In genomic region chr11:12673924-12674570, GRCh38 we compare ENCODE assay signal across 8 cellular contexts. TPM values are rescaled to one million over a fixed set of nuclear protein-coding genes. Genes with fewer than 3 reads are reported as not detected.
DNase-seq lines count a peak whose midpoint lies in the region; ATAC-seq, FAIRE-seq and TF ChIP-seq lines count a peak whose summit lies in the region.

TSS of gene TEAD1 (plus strand) at chr11:12674421.

- H3K4me3 ChIP-seq in AG04450 (ENCODE audit: low read depth, low read length): peak within 1 kb of the TSS; percentile 74

- H3K9me3 ChIP-seq in AG04450 (ENCODE audit: control insufficient read depth, insufficient read depth, low read length): no peaks in the 10 kb centered on the region

- peak within 1 kb of the TSS; percentile 66 to 76 for H3K4me3 Mint-ChIP-seq in effector memory CD8-positive, alpha-beta T cell

- peak; percentile 88 for ATAC-seq in HG03457 (IDR thresholded peaks at IDR 0.05; ENCODE audit: unreplicated experiment)
- peak; percentile 84 for ATAC-seq in effector memory CD8-positive, alpha-beta T cell (replicated peaks)

- no peak for TF ChIP-seq CTCF in AG04450 (IDR thresholded peaks at IDR 0.05; ENCODE audit: low read depth, low read length)

- peaks cover 70 to 74% of the 10 kb centered on the region in 2 donors for H3K27me3 Mint-ChIP-seq in effector memory CD8-positive, alpha-beta T cell

- H3K27me3 ChIP-seq in AG04450 (ENCODE audit: control insufficient read depth, insufficient read depth, low read length): no peaks in the 10 kb centered on the region

- POLR2A ChIA-PET in AG04450 (lab: Yijun Ruan, JAX): interaction anchor here (0.6 to 1.1 kb wide), 12 partner anchors 18 to 343 kb away, joined by 3 to 6 read pairs (median 3); no protein-coding TSS in a partner anchor

- peaks cover 3 to 5% of the 10 kb centered on the region in 2 donors for H3K4me1 Mint-ChIP-seq in effector memory CD8-positive, alpha-beta T cell (ENCODE audit: low read depth in 2 of 2)

- peak within 1 kb of the TSS; percentile 67 for H3K27ac ChIP-seq in AG04450 (ENCODE audit: low read depth, low read length)

- no peaks in the 10 kb centered on the region for H3K36me3 Mint-ChIP-seq in effector memory CD8-positive, alpha-beta T cell (ENCODE audit: insufficient read depth)

- no peaks in the 10 kb centered on the region for H3K9me3 Mint-ChIP-seq in effector memory CD8-positive, alpha-beta T cell

- peak; percentile 39 for FAIRE-seq in GM19239 (lab: Jason Lieb, UNC)

- H3K27ac Mint-ChIP-seq in effector memory CD8-positive, alpha-beta T cell: no peak within 1 kb of the TSS

- peak; percentile 93 for DNase-seq in AG04450 (ENCODE audit: low read depth, low spot score)
- peak; percentile 94 for DNase-seq in GM19239 (ENCODE audit: insufficient read length, low spot score)
- DNase-seq in NCI-H748 (lab: John Stamatoyannopoulos, UW; ENCODE audit: unreplicated experiment): peak; percentile 91
- DNase-seq in activated CD8-positive, alpha-beta memory T cell treated with anti-CD3 and anti-CD28 coated beads, Interleukin-2, amount 50 U/mL, for 1 hour (ENCODE audit: extremely low read depth): peak; percentile 50
- DNase-seq in effector memory CD8-positive, alpha-beta T cell: peak; percentile 68 to 83 (median 76)
- DNase-seq in medulla oblongata (ENCODE audit: extremely low spot score): peak; percentile 94
- peak; percentile 70 to 84 (median 81) for DNase-seq in stimulated activated CD4-positive, alpha-beta T cell treated with anti-CD3 and anti-CD28 coated beads, TNF-alpha, amount 100 ng/mL, for 24 hours (ENCODE audit: low read depth in 3 of 3)

- CTCF ChIA-PET in AG04450 (lab: Charles Lee): interaction anchor here (1.3 kb wide), 2 partner anchors 343 to 385 kb away, joined by 4 to 6 read pairs; no protein-coding TSS in a partner anchor

RNA-seq across cellular contexts. Expression of gene TEAD1, which starts in this region (rescaled TPM):
- polyA plus RNA-seq in AG04450 (2011; rRNA removed): 100 and 113 TPM in 2 replicates
- polyA minus RNA-seq in AG04450 (2011; rRNA and poly(A)+ RNA removed): 167 and 198 TPM in 2 replicates

Comparison
In these comparisons a context has a peak if more than half of its experiments do, and no peak if none do; other contexts are left out.
1. Peak in every context shown above with its lines: DNase-seq, ATAC-seq, H3K4me3 ChIP-seq and H3K27ac ChIP-seq.